16 cellular contexts compared by ENCODE assay signal in the genomic region with DNA sequence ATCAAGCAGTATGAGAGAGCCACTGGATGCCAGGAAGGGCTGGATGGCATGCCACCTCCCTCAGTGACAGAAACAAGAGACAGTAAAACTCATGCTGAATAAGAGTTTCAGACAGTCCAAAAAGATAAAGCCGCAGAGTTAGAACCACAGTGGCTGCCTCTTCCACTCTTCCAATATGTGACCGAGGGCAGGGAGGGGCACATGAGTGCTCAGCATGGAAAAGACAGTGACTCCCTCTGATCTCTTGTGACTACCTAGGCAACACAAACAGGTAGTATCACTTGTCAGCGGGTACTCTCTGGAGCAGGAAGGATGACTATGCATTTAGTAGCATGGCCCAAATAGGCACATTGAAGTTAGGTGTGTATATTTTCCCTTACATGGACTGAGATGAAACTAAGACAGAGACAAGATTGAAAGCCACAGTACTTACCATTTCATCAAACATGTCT.
"Had no signal": no experiment of that assay in that cellular context is flagged by ENCODE, and none has a peak within 500 bp of the region (broad histone marks: within the 10 kb centered on the region; RNA-seq: fewer than 3 reads in every experiment).

No MANE protein-coding gene starts in this region.

- H3K9me3 Mint-ChIP-seq: memory B cell; natural killer cell treated with Interleukin-12 subunit alpha and Interleukin-12 subunit beta and Interleukin-15 and Interleukin-18, amount 100 ng/mL, for 72 hours had no signal

- H3K27me3 Mint-ChIP-seq: memory B cell; natural killer cell treated with Interleukin-12 subunit alpha and Interleukin-12 subunit beta and Interleukin-15 and Interleukin-18, amount 100 ng/mL, for 72 hours had no signal

- H3K27ac ChIP-seq: brain microvascular endothelial cell, tibial artery had no signal

- DNase-seq: activated CD4-positive, alpha-beta T cell treated with anti-CD3 and anti-CD28 coated beads for 4 hours; activated CD8-positive, alpha-beta memory T cell treated with anti-CD3 and anti-CD28 coated beads for 24 hours; activated effector memory CD4-positive, alpha-beta T cell treated with anti-CD3 and anti-CD28 coated beads, Interleukin-2, amount 50 U/mL, for 16 hours; amygdala; brain microvascular endothelial cell; foreskin melanocyte; head of caudate nucleus; stimulated activated CD4-positive, alpha-beta T cell treated with anti-CD3 and anti-CD28 coated beads, Interleukin-4, amount 100 ng/mL, for 4 hours; T-cell; T1000; tibial artery had no signal

- H3K4me3 ChIP-seq: tibial artery had no signal

- H3K9me3 ChIP-seq: tibial artery had no signal

- H3K36me3 Mint-ChIP-seq: activated naive CD8-positive, alpha-beta T cell; memory B cell; natural killer cell treated with Interleukin-12 subunit alpha and Interleukin-12 subunit beta and Interleukin-15 and Interleukin-18, amount 100 ng/mL, for 72 hours; T-cell had no signal

- H3K4me1 Mint-ChIP-seq: memory B cell, T-cell had no signal

- H3K27ac Mint-ChIP-seq: activated naive CD8-positive, alpha-beta T cell; memory B cell; natural killer cell treated with Interleukin-12 subunit alpha and Interleukin-12 subunit beta and Interleukin-15 and Interleukin-18, amount 100 ng/mL, for 72 hours; T-cell had no signal

- H3K4me3 Mint-ChIP-seq: activated naive CD8-positive, alpha-beta T cell; memory B cell; natural killer cell treated with Interleukin-12 subunit alpha and Interleukin-12 subunit beta and Interleukin-15 and Interleukin-18, amount 100 ng/mL, for 72 hours; T-cell had no signal

- H3K27me3 ChIP-seq: brain microvascular endothelial cell, tibial artery had no signal

- FAIRE-seq: islet of Langerhans had no signal

- H3K4me1 ChIP-seq: tibial artery had no signal

- ATAC-seq: left lobe of liver; natural killer cell treated with Interleukin-12 subunit alpha and Interleukin-12 subunit beta and Interleukin-15 and Interleukin-18, amount 100 ng/mL, for 72 hours; T-cell had no signal

- H3K36me3 ChIP-seq: brain microvascular endothelial cell, tibial artery had no signal
